In genomic region chr1:116373451-116374339, GRCh38 we compare ENCODE assay signal across 8 cellular contexts. TPM values are rescaled to one million over a fixed set of nuclear protein-coding genes. Genes with fewer than 3 reads are reported as not detected.
DNase-seq lines count a peak whose midpoint lies in the region; ATAC-seq and TF ChIP-seq lines count a peak whose summit lies in the region.

No MANE protein-coding gene starts in this region.

- H3K9me3 ChIP-seq in Caco-2 (no peaks in the 10 kb centered on the region), GM23248 (ENCODE audit: low read depth) (no peaks in the 10 kb centered on the region), right lobe of liver (no peaks in the 10 kb centered on the region)

- H3K27ac ChIP-seq in GM23248 (peak overlapping the region; percentile 97), right lobe of liver (peak overlapping the region; percentile 64 to 90 (median 79))

- CTCF ChIA-PET in Caco-2 (lab: Charles Lee): interaction anchor here (0.6 to 0.8 kb wide), 2 partner anchors 102 to 234 kb away, joined by 6 to 8 read pairs; no protein-coding TSS in a partner anchor
- CTCF ChIA-PET in activated CD4-positive, alpha-beta T cell treated with anti-CD3 and anti-CD28 coated beads for 36 hours (lab: Charles Lee): no interaction called here

- no peaks in the 10 kb centered on the region for H3K9me2 ChIP-seq in GM23248 (ENCODE audit: insufficient read depth)

- H3K36me3 ChIP-seq in Caco-2 (ENCODE audit: control insufficient read depth, insufficient read depth, low read length) (no peaks in the 10 kb centered on the region), GM23248 (ENCODE audit: low read depth) (no peaks in the 10 kb centered on the region), right lobe of liver (no peaks in the 10 kb centered on the region)

- ATAC-seq in activated CD4-positive, alpha-beta T cell treated with anti-CD3 and anti-CD28 coated beads for 36 hours: peak; percentile 3
- ATAC-seq in right lobe of liver (peak; percentile 8 to 48 (median 30)), GM18870 (IDR thresholded peaks at IDR 0.05; ENCODE audit: unreplicated experiment) (no peak)

- H3K27me3 ChIP-seq in Caco-2 (replicated peaks; ENCODE audit: control insufficient read depth, insufficient read depth, low read length) (no peaks in the 10 kb centered on the region), GM23248 (replicated peaks; ENCODE audit: insufficient read depth) (no peaks in the 10 kb centered on the region), right lobe of liver (no peaks in the 10 kb centered on the region)

- H3K36me3 Mint-ChIP-seq in Caco-2 (ENCODE audit: insufficient read depth, unreplicated experiment): peaks cover 38% of the 10 kb centered on the region
- peaks cover 23% of the 10 kb centered on the region for H3K36me3 Mint-ChIP-seq in activated CD4-positive, alpha-beta T cell treated with anti-CD3 and anti-CD28 coated beads for 36 hours (ENCODE audit: low read depth)
- H3K36me3 Mint-ChIP-seq in dendritic cell treated with granulocyte-macrophage colony-stimulating factor and Interleukin-4, amounts not matched to agents 40 ng/mL and 50 ng/mL, for 4 days (ENCODE audit: low read depth): peaks cover 14% of the 10 kb centered on the region

- no peaks in the 10 kb centered on the region for H3K27me3 Mint-ChIP-seq in Caco-2 (ENCODE audit: insufficient read depth, unreplicated experiment)
- H3K27me3 Mint-ChIP-seq in activated CD4-positive, alpha-beta T cell treated with anti-CD3 and anti-CD28 coated beads for 36 hours: no peaks in the 10 kb centered on the region
- H3K27me3 Mint-ChIP-seq in dendritic cell treated with granulocyte-macrophage colony-stimulating factor and Interleukin-4, amounts not matched to agents 40 ng/mL and 50 ng/mL, for 4 days: peaks cover 8% of the 10 kb centered on the region

- peak overlapping the region; percentile 86 for H3K4me2 ChIP-seq in GM23248 (ENCODE audit: unreplicated experiment)

- H3K27ac Mint-ChIP-seq in Caco-2 (ENCODE audit: unreplicated experiment): peak overlapping the region; percentile 91
- H3K27ac Mint-ChIP-seq in activated CD4-positive, alpha-beta T cell treated with anti-CD3 and anti-CD28 coated beads for 36 hours: peak overlapping the region; percentile 98
- peak overlapping the region; percentile 94 for H3K27ac Mint-ChIP-seq in dendritic cell treated with granulocyte-macrophage colony-stimulating factor and Interleukin-4, amounts not matched to agents 40 ng/mL and 50 ng/mL, for 4 days

- peak overlapping the region; percentile 86 for H3K4me3 ChIP-seq in Caco-2 (ENCODE audit: low read depth, low read length)
- peak overlapping the region; percentile 98 for H3K4me3 ChIP-seq in GM23248
- H3K4me3 ChIP-seq in right lobe of liver: peak overlapping the region; percentile 73 to 85 (median 76)

- H3K4me1 ChIP-seq in Caco-2 (peaks cover 31% of the 10 kb centered on the region), GM23248 (ENCODE audit: insufficient read depth) (peaks cover 38% of the 10 kb centered on the region), right lobe of liver (peaks cover 0 to 50% (median 21%) of the 10 kb centered on the region in 4 donors)

- BruUV-seq in Caco-2 (replicated peaks; lab: Mats Ljungman, UMichigan): no TSS peak

- H3F3A ChIP-seq in GM23248 (ENCODE audit: insufficient read depth): peaks cover 46% of the 10 kb centered on the region

- peak; percentile 39 to 52 for DNase-seq in Caco-2
- peak; percentile 81 for DNase-seq in GM23248
- DNase-seq in NCI-H146 (lab: John Stamatoyannopoulos, UW): peak; percentile 74
- peak; percentile 77 for DNase-seq in activated CD4-positive, alpha-beta T cell treated with anti-CD3 and anti-CD28 coated beads for 36 hours
- DNase-seq in right lobe of liver: peak; percentile 57 to 71 (median 69)
- DNase-seq in stimulated activated CD4-positive, alpha-beta T cell treated with anti-CD3 and anti-CD28 coated beads, Interleukin-4, amount 100 ng/mL, for 4 hours: peak; percentile 42 to 46

- H3K9me3 Mint-ChIP-seq in Caco-2 (ENCODE audit: unreplicated experiment): no peaks in the 10 kb centered on the region
- H3K9me3 Mint-ChIP-seq in activated CD4-positive, alpha-beta T cell treated with anti-CD3 and anti-CD28 coated beads for 36 hours (ENCODE audit: low read depth): no peaks in the 10 kb centered on the region
- H3K9me3 Mint-ChIP-seq in dendritic cell treated with granulocyte-macrophage colony-stimulating factor and Interleukin-4, amounts not matched to agents 40 ng/mL and 50 ng/mL, for 4 days: no peaks in the 10 kb centered on the region

- H3K79me2 ChIP-seq in GM23248 (ENCODE audit: insufficient read depth): peaks cover 41% of the 10 kb centered on the region

- intact Hi-C loops in Caco-2 (cut with micrococcal nuclease; ENCODE audit: unreplicated experiment) (loop anchor here (2.0 to 5.0 kb wide), 3 partner anchors 55 to 221 kb away; no protein-coding TSS in a partner anchor), right lobe of liver (cut with DNase I) (no loop called here)
- intact Hi-C loops in activated CD4-positive, alpha-beta T cell treated with anti-CD3 and anti-CD28 coated beads for 36 hours (cut with DNase I, micrococcal nuclease): loop anchor here (1.0 kb wide), 6 partner anchors 45 to 687 kb away; partner anchors contain the start of gene TTF2 (in 1 of the 2)
- intact Hi-C loops in dendritic cell treated with granulocyte-macrophage colony-stimulating factor and Interleukin-4, amounts not matched to agents 40 ng/mL and 50 ng/mL, for 4 days (cut with micrococcal nuclease): no loop called here

- TF ChIP-seq CTCF in Caco-2 (IDR thresholded peaks at IDR 0.05; ENCODE audit: insufficient read depth in 1 of 2, low read depth in 1 of 2, low read length in 1 of 2, severe bottlenecking in 1 of 2, unreplicated experiment in 1 of 2): no peak
- TF ChIP-seq CTCF in right lobe of liver (IDR thresholded peaks at IDR 0.05): no peak

- peak overlapping the region; percentile 78 for H2AFZ ChIP-seq in GM23248

- peaks cover 23% of the 10 kb centered on the region for H3K4me1 Mint-ChIP-seq in Caco-2 (ENCODE audit: low read depth, unreplicated experiment)
- H3K4me1 Mint-ChIP-seq in activated CD4-positive, alpha-beta T cell treated with anti-CD3 and anti-CD28 coated beads for 36 hours: peaks cover 35% of the 10 kb centered on the region
- H3K4me1 Mint-ChIP-seq in dendritic cell treated with granulocyte-macrophage colony-stimulating factor and Interleukin-4, amounts not matched to agents 40 ng/mL and 50 ng/mL, for 4 days (ENCODE audit: low read depth): peaks cover 56% of the 10 kb centered on the region

- WGBS in GM23248 (ENCODE audit: low coverage in 1 of 2, low lambda C conversion rate in 2 of 2, missing lambda C conversion rate in 2 of 2), 2 experiments: 0 to 1% methylated on average over 10 to 82 of the region's 82 CpGs
- under 1% methylated on average over 37 of the region's 82 CpGs for WGBS in right lobe of liver (ENCODE audit: insufficient coverage, low coverage, low lambda C conversion rate, missing lambda C conversion rate)

- POLR2A ChIA-PET in Caco-2 (lab: Charles Lee): interaction anchor here (0.7 to 1.0 kb wide), 3 partner anchors 8 to 55 kb away, joined by 4 to 13 read pairs (median 5); no protein-coding TSS in a partner anchor
- POLR2A ChIA-PET in activated CD4-positive, alpha-beta T cell treated with anti-CD3 and anti-CD28 coated beads for 36 hours (lab: Charles Lee): interaction anchor here (0.7 kb wide), 1 partner anchor 809 kb away, joined by 3 read pairs; no protein-coding TSS in a partner anchor

- peak; percentile 26 for TF ChIP-seq POLR2A in right lobe of liver (IDR thresholded peaks at IDR 0.05)

- peak overlapping the region; percentile 95 for H3K9ac ChIP-seq in GM23248

- H4K20me1 ChIP-seq in GM23248 (ENCODE audit: insufficient read depth): no peaks in the 10 kb centered on the region

- peak overlapping the region; percentile 89 for H3K4me3 Mint-ChIP-seq in Caco-2 (ENCODE audit: unreplicated experiment)
- peak overlapping the region; percentile 93 for H3K4me3 Mint-ChIP-seq in activated CD4-positive, alpha-beta T cell treated with anti-CD3 and anti-CD28 coated beads for 36 hours
- H3K4me3 Mint-ChIP-seq in dendritic cell treated with granulocyte-macrophage colony-stimulating factor and Interleukin-4, amounts not matched to agents 40 ng/mL and 50 ng/mL, for 4 days: peak overlapping the region; percentile 88

- in situ Hi-C loops in GM23248 (cut with MboI): no loop called here

RNA-seq across cellular contexts. Expression of gene ATP1A1, which starts 0.7 kb away (rescaled TPM):
- 479 and 508 TPM in 2 replicates for total RNA-seq in Caco-2 (2022)
- 50.2 and 66.4 TPM in 2 replicates for total RNA-seq in GM23248 (2014; rRNA removed; shearing (Covaris generic))
- 108 and 116 TPM in 2 replicates for polyA plus RNA-seq in GM23248 (2016; fragmentation: Nextera tagmentation; extraction: Ambion mirVana)
- total RNA-seq in activated CD4-positive, alpha-beta T cell treated with anti-CD3 and anti-CD28 coated beads for 36 hours: 100 to 1,000 TPM; 247 to 257 TPM
- 100 to 1,000 TPM in 5 of 6 experiments, 10 to 100 TPM in 1; 83.6 to 153 (median 121) TPM for total RNA-seq in right lobe of liver

Comparison
In these comparisons a context has a peak if more than half of its experiments do, and no peak if none do; other contexts are left out.
1. intact Hi-C loops: an anchor here in Caco-2 (2.0 to 5.0 kb wide) and activated CD4-positive, alpha-beta T cell treated with anti-CD3 and anti-CD28 coated beads for 36 hours (1.0 kb wide); none called in dendritic cell treated with granulocyte-macrophage colony-stimulating factor and Interleukin-4, amounts not matched to agents 40 ng/mL and 50 ng/mL, for 4 days and right lobe of liver.